Comparison of ENCODE assay signal across 1 cellular context in the genomic region with DNA sequence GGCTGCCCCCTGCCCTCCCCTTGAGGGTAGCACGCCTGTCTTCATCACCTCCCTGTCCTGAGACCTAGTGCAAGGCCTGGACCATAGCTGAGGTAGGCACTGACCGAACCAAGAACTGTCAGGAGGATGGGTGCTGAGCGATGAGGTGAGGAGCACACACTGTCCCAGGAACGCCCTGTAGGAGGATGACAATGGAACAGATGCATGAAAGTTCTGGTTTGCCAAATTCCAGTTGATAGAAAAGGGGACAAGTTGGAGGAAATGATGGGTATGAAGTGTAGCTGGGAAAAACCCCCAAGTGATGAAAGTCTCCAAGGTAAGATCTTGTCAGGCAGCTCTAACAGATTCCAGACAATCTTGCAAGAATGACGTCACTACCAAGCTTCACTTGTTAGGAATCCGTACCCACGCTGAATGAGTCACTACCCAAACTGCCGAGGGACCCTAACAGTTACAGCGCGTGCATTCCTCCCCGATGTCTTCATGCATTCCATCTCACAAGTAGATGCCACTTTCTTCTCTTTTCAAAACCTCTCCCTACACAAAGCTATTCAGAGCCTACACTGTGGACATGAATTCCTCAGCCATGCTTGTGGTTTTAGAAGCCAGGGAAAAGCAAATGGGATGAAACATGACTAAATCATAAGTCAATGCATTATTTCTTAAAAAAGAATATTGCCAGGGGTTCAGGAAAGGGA.
TF ChIP-seq lines count a peak whose summit lies in the region.

No MANE protein-coding gene starts in this region.

TF ChIP-seq in K562, 482 proteins besides CTCF, POLR2A, EP300 and RAD21 (continued from another document and continues in another):
- TF ChIP-seq, protein P1, sequence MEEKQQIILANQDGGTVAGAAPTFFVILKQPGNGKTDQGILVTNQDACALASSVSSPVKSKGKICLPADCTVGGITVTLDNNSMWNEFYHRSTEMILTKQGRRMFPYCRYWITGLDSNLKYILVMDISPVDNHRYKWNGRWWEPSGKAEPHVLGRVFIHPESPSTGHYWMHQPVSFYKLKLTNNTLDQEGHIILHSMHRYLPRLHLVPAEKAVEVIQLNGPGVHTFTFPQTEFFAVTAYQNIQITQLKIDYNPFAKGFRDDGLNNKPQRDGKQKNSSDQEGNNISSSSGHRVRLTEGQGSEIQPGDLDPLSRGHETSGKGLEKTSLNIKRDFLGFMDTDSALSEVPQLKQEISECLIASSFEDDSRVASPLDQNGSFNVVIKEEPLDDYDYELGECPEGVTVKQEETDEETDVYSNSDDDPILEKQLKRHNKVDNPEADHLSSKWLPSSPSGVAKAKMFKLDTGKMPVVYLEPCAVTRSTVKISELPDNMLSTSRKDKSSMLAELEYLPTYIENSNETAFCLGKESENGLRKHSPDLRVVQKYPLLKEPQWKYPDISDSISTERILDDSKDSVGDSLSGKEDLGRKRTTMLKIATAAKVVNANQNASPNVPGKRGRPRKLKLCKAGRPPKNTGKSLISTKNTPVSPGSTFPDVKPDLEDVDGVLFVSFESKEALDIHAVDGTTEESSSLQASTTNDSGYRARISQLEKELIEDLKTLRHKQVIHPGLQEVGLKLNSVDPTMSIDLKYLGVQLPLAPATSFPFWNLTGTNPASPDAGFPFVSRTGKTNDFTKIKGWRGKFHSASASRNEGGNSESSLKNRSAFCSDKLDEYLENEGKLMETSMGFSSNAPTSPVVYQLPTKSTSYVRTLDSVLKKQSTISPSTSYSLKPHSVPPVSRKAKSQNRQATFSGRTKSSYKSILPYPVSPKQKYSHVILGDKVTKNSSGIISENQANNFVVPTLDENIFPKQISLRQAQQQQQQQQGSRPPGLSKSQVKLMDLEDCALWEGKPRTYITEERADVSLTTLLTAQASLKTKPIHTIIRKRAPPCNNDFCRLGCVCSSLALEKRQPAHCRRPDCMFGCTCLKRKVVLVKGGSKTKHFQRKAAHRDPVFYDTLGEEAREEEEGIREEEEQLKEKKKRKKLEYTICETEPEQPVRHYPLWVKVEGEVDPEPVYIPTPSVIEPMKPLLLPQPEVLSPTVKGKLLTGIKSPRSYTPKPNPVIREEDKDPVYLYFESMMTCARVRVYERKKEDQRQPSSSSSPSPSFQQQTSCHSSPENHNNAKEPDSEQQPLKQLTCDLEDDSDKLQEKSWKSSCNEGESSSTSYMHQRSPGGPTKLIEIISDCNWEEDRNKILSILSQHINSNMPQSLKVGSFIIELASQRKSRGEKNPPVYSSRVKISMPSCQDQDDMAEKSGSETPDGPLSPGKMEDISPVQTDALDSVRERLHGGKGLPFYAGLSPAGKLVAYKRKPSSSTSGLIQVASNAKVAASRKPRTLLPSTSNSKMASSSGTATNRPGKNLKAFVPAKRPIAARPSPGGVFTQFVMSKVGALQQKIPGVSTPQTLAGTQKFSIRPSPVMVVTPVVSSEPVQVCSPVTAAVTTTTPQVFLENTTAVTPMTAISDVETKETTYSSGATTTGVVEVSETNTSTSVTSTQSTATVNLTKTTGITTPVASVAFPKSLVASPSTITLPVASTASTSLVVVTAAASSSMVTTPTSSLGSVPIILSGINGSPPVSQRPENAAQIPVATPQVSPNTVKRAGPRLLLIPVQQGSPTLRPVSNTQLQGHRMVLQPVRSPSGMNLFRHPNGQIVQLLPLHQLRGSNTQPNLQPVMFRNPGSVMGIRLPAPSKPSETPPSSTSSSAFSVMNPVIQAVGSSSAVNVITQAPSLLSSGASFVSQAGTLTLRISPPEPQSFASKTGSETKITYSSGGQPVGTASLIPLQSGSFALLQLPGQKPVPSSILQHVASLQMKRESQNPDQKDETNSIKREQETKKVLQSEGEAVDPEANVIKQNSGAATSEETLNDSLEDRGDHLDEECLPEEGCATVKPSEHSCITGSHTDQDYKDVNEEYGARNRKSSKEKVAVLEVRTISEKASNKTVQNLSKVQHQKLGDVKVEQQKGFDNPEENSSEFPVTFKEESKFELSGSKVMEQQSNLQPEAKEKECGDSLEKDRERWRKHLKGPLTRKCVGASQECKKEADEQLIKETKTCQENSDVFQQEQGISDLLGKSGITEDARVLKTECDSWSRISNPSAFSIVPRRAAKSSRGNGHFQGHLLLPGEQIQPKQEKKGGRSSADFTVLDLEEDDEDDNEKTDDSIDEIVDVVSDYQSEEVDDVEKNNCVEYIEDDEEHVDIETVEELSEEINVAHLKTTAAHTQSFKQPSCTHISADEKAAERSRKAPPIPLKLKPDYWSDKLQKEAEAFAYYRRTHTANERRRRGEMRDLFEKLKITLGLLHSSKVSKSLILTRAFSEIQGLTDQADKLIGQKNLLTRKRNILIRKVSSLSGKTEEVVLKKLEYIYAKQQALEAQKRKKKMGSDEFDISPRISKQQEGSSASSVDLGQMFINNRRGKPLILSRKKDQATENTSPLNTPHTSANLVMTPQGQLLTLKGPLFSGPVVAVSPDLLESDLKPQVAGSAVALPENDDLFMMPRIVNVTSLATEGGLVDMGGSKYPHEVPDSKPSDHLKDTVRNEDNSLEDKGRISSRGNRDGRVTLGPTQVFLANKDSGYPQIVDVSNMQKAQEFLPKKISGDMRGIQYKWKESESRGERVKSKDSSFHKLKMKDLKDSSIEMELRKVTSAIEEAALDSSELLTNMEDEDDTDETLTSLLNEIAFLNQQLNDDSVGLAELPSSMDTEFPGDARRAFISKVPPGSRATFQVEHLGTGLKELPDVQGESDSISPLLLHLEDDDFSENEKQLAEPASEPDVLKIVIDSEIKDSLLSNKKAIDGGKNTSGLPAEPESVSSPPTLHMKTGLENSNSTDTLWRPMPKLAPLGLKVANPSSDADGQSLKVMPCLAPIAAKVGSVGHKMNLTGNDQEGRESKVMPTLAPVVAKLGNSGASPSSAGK (IDR thresholded peaks at IDR 0.05), result no peak
- TF ChIP-seq FOXJ2 (tag; IDR thresholded peaks at IDR 0.05) (no peak), JUNB (CRISPR knock-in tag; conservative IDR thresholded peaks at IDR 0.05) (peak; percentile 77), RAD51 (IDR thresholded peaks at IDR 0.05; ENCODE audit: borderline replicate concordance, low read depth) (no peak), BRCA1 (IDR thresholded peaks at IDR 0.05) (no peak), BRCA1 (CRISPR knock-in tag; IDR thresholded peaks at IDR 0.05) (no peak), KAT2B (IDR thresholded peaks at IDR 0.05; ENCODE audit: low read depth, low read length) (no peak), SIX5 (IDR thresholded peaks at IDR 0.05; ENCODE audit: borderline replicate concordance in 1 of 2, insufficient read depth in 1 of 2, low read depth in 1 of 2, low read length in 2 of 2) (no peak), CHD4 (IDR thresholded peaks at IDR 0.05; ENCODE audit: insufficient read depth, insufficient replicate concordance, low read depth, low read length, poor library complexity, severe bottlenecking) (no peak), ZNF408 (CRISPR knock-in tag; IDR thresholded peaks at IDR 0.05; ENCODE audit: low read depth) (no peak)
- TF ChIP-seq, protein P2, sequence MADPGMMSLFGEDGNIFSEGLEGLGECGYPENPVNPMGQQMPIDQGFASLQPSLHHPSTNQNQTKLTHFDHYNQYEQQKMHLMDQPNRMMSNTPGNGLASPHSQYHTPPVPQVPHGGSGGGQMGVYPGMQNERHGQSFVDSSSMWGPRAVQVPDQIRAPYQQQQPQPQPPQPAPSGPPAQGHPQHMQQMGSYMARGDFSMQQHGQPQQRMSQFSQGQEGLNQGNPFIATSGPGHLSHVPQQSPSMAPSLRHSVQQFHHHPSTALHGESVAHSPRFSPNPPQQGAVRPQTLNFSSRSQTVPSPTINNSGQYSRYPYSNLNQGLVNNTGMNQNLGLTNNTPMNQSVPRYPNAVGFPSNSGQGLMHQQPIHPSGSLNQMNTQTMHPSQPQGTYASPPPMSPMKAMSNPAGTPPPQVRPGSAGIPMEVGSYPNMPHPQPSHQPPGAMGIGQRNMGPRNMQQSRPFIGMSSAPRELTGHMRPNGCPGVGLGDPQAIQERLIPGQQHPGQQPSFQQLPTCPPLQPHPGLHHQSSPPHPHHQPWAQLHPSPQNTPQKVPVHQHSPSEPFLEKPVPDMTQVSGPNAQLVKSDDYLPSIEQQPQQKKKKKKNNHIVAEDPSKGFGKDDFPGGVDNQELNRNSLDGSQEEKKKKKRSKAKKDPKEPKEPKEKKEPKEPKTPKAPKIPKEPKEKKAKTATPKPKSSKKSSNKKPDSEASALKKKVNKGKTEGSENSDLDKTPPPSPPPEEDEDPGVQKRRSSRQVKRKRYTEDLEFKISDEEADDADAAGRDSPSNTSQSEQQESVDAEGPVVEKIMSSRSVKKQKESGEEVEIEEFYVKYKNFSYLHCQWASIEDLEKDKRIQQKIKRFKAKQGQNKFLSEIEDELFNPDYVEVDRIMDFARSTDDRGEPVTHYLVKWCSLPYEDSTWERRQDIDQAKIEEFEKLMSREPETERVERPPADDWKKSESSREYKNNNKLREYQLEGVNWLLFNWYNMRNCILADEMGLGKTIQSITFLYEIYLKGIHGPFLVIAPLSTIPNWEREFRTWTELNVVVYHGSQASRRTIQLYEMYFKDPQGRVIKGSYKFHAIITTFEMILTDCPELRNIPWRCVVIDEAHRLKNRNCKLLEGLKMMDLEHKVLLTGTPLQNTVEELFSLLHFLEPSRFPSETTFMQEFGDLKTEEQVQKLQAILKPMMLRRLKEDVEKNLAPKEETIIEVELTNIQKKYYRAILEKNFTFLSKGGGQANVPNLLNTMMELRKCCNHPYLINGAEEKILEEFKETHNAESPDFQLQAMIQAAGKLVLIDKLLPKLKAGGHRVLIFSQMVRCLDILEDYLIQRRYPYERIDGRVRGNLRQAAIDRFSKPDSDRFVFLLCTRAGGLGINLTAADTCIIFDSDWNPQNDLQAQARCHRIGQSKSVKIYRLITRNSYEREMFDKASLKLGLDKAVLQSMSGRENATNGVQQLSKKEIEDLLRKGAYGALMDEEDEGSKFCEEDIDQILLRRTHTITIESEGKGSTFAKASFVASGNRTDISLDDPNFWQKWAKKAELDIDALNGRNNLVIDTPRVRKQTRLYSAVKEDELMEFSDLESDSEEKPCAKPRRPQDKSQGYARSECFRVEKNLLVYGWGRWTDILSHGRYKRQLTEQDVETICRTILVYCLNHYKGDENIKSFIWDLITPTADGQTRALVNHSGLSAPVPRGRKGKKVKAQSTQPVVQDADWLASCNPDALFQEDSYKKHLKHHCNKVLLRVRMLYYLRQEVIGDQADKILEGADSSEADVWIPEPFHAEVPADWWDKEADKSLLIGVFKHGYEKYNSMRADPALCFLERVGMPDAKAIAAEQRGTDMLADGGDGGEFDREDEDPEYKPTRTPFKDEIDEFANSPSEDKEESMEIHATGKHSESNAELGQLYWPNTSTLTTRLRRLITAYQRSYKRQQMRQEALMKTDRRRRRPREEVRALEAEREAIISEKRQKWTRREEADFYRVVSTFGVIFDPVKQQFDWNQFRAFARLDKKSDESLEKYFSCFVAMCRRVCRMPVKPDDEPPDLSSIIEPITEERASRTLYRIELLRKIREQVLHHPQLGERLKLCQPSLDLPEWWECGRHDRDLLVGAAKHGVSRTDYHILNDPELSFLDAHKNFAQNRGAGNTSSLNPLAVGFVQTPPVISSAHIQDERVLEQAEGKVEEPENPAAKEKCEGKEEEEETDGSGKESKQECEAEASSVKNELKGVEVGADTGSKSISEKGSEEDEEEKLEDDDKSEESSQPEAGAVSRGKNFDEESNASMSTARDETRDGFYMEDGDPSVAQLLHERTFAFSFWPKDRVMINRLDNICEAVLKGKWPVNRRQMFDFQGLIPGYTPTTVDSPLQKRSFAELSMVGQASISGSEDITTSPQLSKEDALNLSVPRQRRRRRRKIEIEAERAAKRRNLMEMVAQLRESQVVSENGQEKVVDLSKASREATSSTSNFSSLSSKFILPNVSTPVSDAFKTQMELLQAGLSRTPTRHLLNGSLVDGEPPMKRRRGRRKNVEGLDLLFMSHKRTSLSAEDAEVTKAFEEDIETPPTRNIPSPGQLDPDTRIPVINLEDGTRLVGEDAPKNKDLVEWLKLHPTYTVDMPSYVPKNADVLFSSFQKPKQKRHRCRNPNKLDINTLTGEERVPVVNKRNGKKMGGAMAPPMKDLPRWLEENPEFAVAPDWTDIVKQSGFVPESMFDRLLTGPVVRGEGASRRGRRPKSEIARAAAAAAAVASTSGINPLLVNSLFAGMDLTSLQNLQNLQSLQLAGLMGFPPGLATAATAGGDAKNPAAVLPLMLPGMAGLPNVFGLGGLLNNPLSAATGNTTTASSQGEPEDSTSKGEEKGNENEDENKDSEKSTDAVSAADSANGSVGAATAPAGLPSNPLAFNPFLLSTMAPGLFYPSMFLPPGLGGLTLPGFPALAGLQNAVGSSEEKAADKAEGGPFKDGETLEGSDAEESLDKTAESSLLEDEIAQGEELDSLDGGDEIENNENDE (IDR thresholded peaks at IDR 0.05; ENCODE audit: low read depth, low read length), result no peak
- TF ChIP-seq, protein P3, sequence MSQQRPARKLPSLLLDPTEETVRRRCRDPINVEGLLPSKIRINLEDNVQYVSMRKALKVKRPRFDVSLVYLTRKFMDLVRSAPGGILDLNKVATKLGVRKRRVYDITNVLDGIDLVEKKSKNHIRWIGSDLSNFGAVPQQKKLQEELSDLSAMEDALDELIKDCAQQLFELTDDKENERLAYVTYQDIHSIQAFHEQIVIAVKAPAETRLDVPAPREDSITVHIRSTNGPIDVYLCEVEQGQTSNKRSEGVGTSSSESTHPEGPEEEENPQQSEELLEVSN (IDR thresholded peaks at IDR 0.05; ENCODE audit: borderline replicate concordance in 1 of 2, extremely low read depth in 1 of 2, insufficient read depth in 1 of 2, insufficient read length in 1 of 2, low read depth in 1 of 2, low read length in 1 of 2, poor library complexity in 1 of 2, severe bottlenecking in 1 of 2), result no peak
- TF ChIP-seq, protein P4, sequence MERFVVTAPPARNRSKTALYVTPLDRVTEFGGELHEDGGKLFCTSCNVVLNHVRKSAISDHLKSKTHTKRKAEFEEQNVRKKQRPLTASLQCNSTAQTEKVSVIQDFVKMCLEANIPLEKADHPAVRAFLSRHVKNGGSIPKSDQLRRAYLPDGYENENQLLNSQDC (CRISPR knock-in tag; IDR thresholded peaks at IDR 0.05), result no peak
- TF ChIP-seq, protein P5, sequence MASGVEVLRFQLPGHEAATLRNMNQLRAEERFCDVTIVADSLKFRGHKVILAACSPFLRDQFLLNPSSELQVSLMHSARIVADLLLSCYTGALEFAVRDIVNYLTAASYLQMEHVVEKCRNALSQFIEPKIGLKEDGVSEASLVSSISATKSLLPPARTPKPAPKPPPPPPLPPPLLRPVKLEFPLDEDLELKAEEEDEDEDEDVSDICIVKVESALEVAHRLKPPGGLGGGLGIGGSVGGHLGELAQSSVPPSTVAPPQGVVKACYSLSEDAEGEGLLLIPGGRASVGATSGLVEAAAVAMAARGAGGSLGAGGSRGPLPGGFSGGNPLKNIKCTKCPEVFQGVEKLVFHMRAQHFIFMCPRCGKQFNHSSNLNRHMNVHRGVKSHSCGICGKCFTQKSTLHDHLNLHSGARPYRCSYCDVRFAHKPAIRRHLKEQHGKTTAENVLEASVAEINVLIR (CRISPR knock-in tag; IDR thresholded peaks at IDR 0.05), result 0 out of 2 replicates have a peak, but pooled peaks have one; percentile 8
- TF ChIP-seq, protein P6, sequence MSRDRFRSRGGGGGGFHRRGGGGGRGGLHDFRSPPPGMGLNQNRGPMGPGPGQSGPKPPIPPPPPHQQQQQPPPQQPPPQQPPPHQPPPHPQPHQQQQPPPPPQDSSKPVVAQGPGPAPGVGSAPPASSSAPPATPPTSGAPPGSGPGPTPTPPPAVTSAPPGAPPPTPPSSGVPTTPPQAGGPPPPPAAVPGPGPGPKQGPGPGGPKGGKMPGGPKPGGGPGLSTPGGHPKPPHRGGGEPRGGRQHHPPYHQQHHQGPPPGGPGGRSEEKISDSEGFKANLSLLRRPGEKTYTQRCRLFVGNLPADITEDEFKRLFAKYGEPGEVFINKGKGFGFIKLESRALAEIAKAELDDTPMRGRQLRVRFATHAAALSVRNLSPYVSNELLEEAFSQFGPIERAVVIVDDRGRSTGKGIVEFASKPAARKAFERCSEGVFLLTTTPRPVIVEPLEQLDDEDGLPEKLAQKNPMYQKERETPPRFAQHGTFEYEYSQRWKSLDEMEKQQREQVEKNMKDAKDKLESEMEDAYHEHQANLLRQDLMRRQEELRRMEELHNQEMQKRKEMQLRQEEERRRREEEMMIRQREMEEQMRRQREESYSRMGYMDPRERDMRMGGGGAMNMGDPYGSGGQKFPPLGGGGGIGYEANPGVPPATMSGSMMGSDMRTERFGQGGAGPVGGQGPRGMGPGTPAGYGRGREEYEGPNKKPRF (IDR thresholded peaks at IDR 0.05; ENCODE audit: low read depth, low read length), result no peak
